27 cellular contexts compared by ENCODE assay signal in genomic region chr5:125381290-125381689, GRCh38.
"Had no signal": no experiment of that assay in that cellular context is flagged by ENCODE, and none has a peak within 500 bp of the region (broad histone marks: within the 10 kb centered on the region; RNA-seq: fewer than 3 reads in every experiment).

No MANE protein-coding gene starts in this region.

- H3K27ac ChIP-seq: epithelial cell of prostate, gastrocnemius medialis, lower lobe of right lung, neural progenitor cell, parathyroid adenoma, right atrium auricular region, stomach, thyroid gland, vagina had no signal

- ATAC-seq: esophagus mucosa; gastrocnemius medialis; left ventricle myocardium superior; lower lobe of right lung; natural killer cell; sciatic nerve; stimulated activated effector memory CD8-positive, alpha-beta T cell treated with anti-CD3 and anti-CD28 coated beads, Interleukin-12 subunit alpha, Interleukin-12 subunit beta, amount 100 ng/mL, for 72 hours had no signal

- H3K4me1 ChIP-seq: gastrocnemius medialis, lower lobe of right lung, parathyroid adenoma, right atrium auricular region, thyroid gland, vagina had no signal

- H3K27ac Mint-ChIP-seq: dendritic cell treated with granulocyte-macrophage colony-stimulating factor and Interleukin-4, amounts not matched to agents 40 ng/mL and 50 ng/mL, for 4 days; endodermal cell; memory B cell; natural killer cell; neural progenitor cell; progenitor cell of endocrine pancreas; stimulated activated effector memory CD8-positive, alpha-beta T cell treated with anti-CD3 and anti-CD28 coated beads, Interleukin-12 subunit alpha, Interleukin-12 subunit beta, amount 100 ng/mL, for 72 hours had no signal

- DNase-seq: effector CD8-positive, alpha-beta T cell; endodermal cell; foreskin fibroblast; gastrocnemius medialis; head of caudate nucleus; left ventricle myocardium superior; lower lobe of right lung; natural killer cell; stimulated activated CD4-positive, alpha-beta T cell treated with anti-CD3 and anti-CD28 coated beads, Interleukin-12 subunit alpha, Interleukin-12 subunit beta, amount 100 ng/mL, for 4 hours; stimulated activated CD4-positive, alpha-beta T cell treated with anti-CD3 and anti-CD28 coated beads, Interleukin-1b, Interleukin-23, amount 100 ng/mL, for 48 hours; stimulated activated CD4-positive, alpha-beta T cell treated with anti-CD3 and anti-CD28 coated beads, Interleukin-4, amount 100 ng/mL, for 1 hour; stimulated activated naive CD4-positive, alpha-beta T cell treated with Interleukin-2 at 50 U/mL for 16 hours; stomach; thyroid gland; trophoblast cell had no signal

- H3K36me3 Mint-ChIP-seq: memory B cell; natural killer cell; stimulated activated effector memory CD8-positive, alpha-beta T cell treated with anti-CD3 and anti-CD28 coated beads, Interleukin-12 subunit alpha, Interleukin-12 subunit beta, amount 100 ng/mL, for 72 hours had no signal

- H2AFZ ChIP-seq: neural progenitor cell, parathyroid adenoma had no signal

- H3K4me2 ChIP-seq: neural progenitor cell, smooth muscle cell had no signal

- H3K9me3 ChIP-seq: gastrocnemius medialis, lower lobe of right lung, right atrium auricular region, stomach, thyroid gland, vagina had no signal

- H3K79me2 ChIP-seq: parathyroid adenoma had no signal

- H3K27me3 Mint-ChIP-seq: dendritic cell treated with granulocyte-macrophage colony-stimulating factor and Interleukin-4, amounts not matched to agents 40 ng/mL and 50 ng/mL, for 4 days; memory B cell; progenitor cell of endocrine pancreas had no signal

- H3K9ac ChIP-seq: neural progenitor cell, parathyroid adenoma had no signal

- H3K9me3 Mint-ChIP-seq: endodermal cell, memory B cell, natural killer cell had no signal

- H3K4me3 Mint-ChIP-seq: dendritic cell treated with granulocyte-macrophage colony-stimulating factor and Interleukin-4, amounts not matched to agents 40 ng/mL and 50 ng/mL, for 4 days; endodermal cell; memory B cell; natural killer cell; neural progenitor cell; stimulated activated effector memory CD8-positive, alpha-beta T cell treated with anti-CD3 and anti-CD28 coated beads, Interleukin-12 subunit alpha, Interleukin-12 subunit beta, amount 100 ng/mL, for 72 hours had no signal

- H3K4me3 ChIP-seq: gastrocnemius medialis, lower lobe of right lung, neural progenitor cell, right atrium auricular region, smooth muscle cell, stomach, thyroid gland, vagina had no signal

- H3K27me3 ChIP-seq: gastrocnemius medialis, neural progenitor cell, right atrium auricular region, stomach, thyroid gland, vagina had no signal

- H3K4me1 Mint-ChIP-seq: memory B cell; natural killer cell; stimulated activated effector memory CD8-positive, alpha-beta T cell treated with anti-CD3 and anti-CD28 coated beads, Interleukin-12 subunit alpha, Interleukin-12 subunit beta, amount 100 ng/mL, for 72 hours had no signal

- H3K36me3 ChIP-seq: gastrocnemius medialis, lower lobe of right lung, neural progenitor cell, right atrium auricular region, stomach, thyroid gland, vagina had no signal
